Comparison of ENCODE assay signal across 17 cellular contexts in genomic region chr10:131271195-131271880, GRCh38. TPM values are rescaled to one million over a fixed set of nuclear protein-coding genes. Genes with fewer than 3 reads are reported as not detected.
DNase-seq lines count a peak whose midpoint lies in the region; ATAC-seq and TF ChIP-seq lines count a peak whose summit lies in the region.
"Had no signal": no experiment of that assay in that cellular context is flagged by ENCODE, and none has a peak within 500 bp of the region (broad histone marks: within the 10 kb centered on the region; RNA-seq: fewer than 3 reads in every experiment).

No MANE protein-coding gene starts in this region.

- no peaks in the 10 kb centered on the region for H3K9me3 ChIP-seq in HEK293 (ENCODE audit: control insufficient read depth, insufficient read depth, low read depth, low read length)
- H3K9me3 ChIP-seq in spleen = no peaks in the 10 kb centered on the region

- no peaks in the 10 kb centered on the region for H3K36me3 Mint-ChIP-seq in activated T-cell treated with anti-CD3 and anti-CD28 coated beads, Interleukin-2, amount 50 U/mL, for 4 hours (ENCODE audit: insufficient read depth)
- H3K36me3 Mint-ChIP-seq: CD14-positive monocyte had no signal

- H3K27me3 Mint-ChIP-seq in activated T-cell treated with anti-CD3 and anti-CD28 coated beads, Interleukin-2, amount 50 U/mL, for 4 hours (ENCODE audit: low read depth) = no peaks in the 10 kb centered on the region

- H3K27ac ChIP-seq in HEK293 (ENCODE audit: extremely low read depth, low read depth, low read length) (peak overlapping the region; percentile 35; the same call in 1 of the 2 replicates), dorsolateral prefrontal cortex (peak overlapping the region in 1 of 59 donors; percentile 8), spleen (no peak overlapping the region)

- CTCF ChIA-PET in HEK293 (lab: Yijun Ruan, JAX) = no interaction called here

- peak; percentile 42 for DNase-seq in NCI-H1092 treated with DMSO at 0.1 percent for 48 hours (lab: John Stamatoyannopoulos, UW)
- DNase-seq in NCI-H1092 (lab: John Stamatoyannopoulos, UW) = no peak
- DNase-seq in dorsolateral prefrontal cortex = peak in 8 of 10 donors; percentile 34 to 79 (median 64)
- peak; percentile 60 for DNase-seq in spleen
- DNase-seq in NCI-H2227 treated with DMSO at 0.1 percent for 48 hours (lab: John Stamatoyannopoulos, UW) = no peak
- DNase-seq in activated T-cell treated with anti-CD3 and anti-CD28 coated beads, Interleukin-2, amount 50 U/mL, for 4 hours = no peak
- DNase-seq: 8988T, GDM1, NCI-H1105, NCI-H446, NCI-H748 treated with DMSO at 0.1 percent for 48 hours had no signal

- H3K36me3 ChIP-seq in HEK293 (ENCODE audit: control insufficient read depth in 2 of 2, insufficient read depth in 1 of 2, low read length in 2 of 2) (no peaks in the 10 kb centered on the region), spleen (no peaks in the 10 kb centered on the region)

- intact Hi-C loops in dorsolateral prefrontal cortex (cut with DNase I) = no loop called here
- intact Hi-C loops in spleen (cut with DNase I; ENCODE audit: low total_unique reads) = no loop called here

- H3K4me1 ChIP-seq in HEK293 (ENCODE audit: control insufficient read depth, insufficient read depth, low read length) = no peaks in the 10 kb centered on the region
- H3K4me1 ChIP-seq in spleen = peaks cover 0 to 5% (median 0%) of the 10 kb centered on the region in 6 donors

- no peak overlapping the region for H3K4me3 Mint-ChIP-seq in activated T-cell treated with anti-CD3 and anti-CD28 coated beads, Interleukin-2, amount 50 U/mL, for 4 hours
- H3K4me3 Mint-ChIP-seq: CD14-positive monocyte had no signal

- ATAC-seq in activated T-cell treated with anti-CD3 and anti-CD28 coated beads, Interleukin-2, amount 50 U/mL, for 4 hours = no peak
- ATAC-seq in HG03460 (IDR thresholded peaks at IDR 0.05; ENCODE audit: unreplicated experiment) = no peak
- ATAC-seq: K562, Panc1, Right ventricle myocardium inferior had no signal

- POLR2A ChIA-PET in HEK293 (lab: Yijun Ruan, JAX) = no interaction called here

- H3K9me3 Mint-ChIP-seq in activated T-cell treated with anti-CD3 and anti-CD28 coated beads, Interleukin-2, amount 50 U/mL, for 4 hours = no peaks in the 10 kb centered on the region

- TF ChIP-seq CTCF in HEK293 (tag by site-specific recombination; IDR thresholded peaks at IDR 0.05) (no peak), dorsolateral prefrontal cortex (IDR thresholded peaks at IDR 0.05 in 54 of 56, conservative IDR thresholded peaks at IDR 0.05 in 2 of 56; ENCODE audit: low read depth in 1 of 56, partially characterized antibody in 56 of 56) (no peak), spleen (IDR thresholded peaks at IDR 0.05 in 8 of 11, conservative IDR thresholded peaks at IDR 0.05 in 3 of 11) (no peak)

- H3K4me3 ChIP-seq in HEK293 (ENCODE audit: low read depth, low read length) (no peak overlapping the region), dorsolateral prefrontal cortex (no peak overlapping the region), spleen (no peak overlapping the region)
- H3K4me3 ChIP-seq: K562 had no signal

- TF ChIP-seq POLR2A in spleen (IDR thresholded peaks at IDR 0.05) = no peak

- 68 to 82% (median 75%) methylated on average over 9 to 13 of the region's 13 CpGs for WGBS in spleen, 5 donors

- H3K27me3 ChIP-seq in dorsolateral prefrontal cortex (peaks cover 0 to 8% (median 0%) of the 10 kb centered on the region in 45 donors), spleen (replicated peaks in 1 of 7) (no peaks in the 10 kb centered on the region)

- no peaks in the 10 kb centered on the region for H3K4me1 Mint-ChIP-seq in activated T-cell treated with anti-CD3 and anti-CD28 coated beads, Interleukin-2, amount 50 U/mL, for 4 hours (ENCODE audit: low read depth)
- H3K4me1 Mint-ChIP-seq: CD14-positive monocyte had no signal

TF ChIP-seq in HEK293, 187 proteins besides CTCF, POLR2A, EP300 and RAD21:
- TF ChIP-seq REPIN1 (tag by site-specific recombination; IDR thresholded peaks at IDR 0.05; ENCODE audit: low read depth) (no peak), ATF2 (tag by site-specific recombination; IDR thresholded peaks at IDR 0.05; ENCODE audit: low read depth) (no peak), HOXC10 (CRISPR knock-in tag; IDR thresholded peaks at IDR 0.05) (no peak), ZNF2 (tag by site-specific recombination; IDR thresholded peaks at IDR 0.05) (no peak), ZNF558 (tag by site-specific recombination; IDR thresholded peaks at IDR 0.05) (no peak), ZSCAN23 (tag by site-specific recombination; IDR thresholded peaks at IDR 0.05) (no peak), SP7 (tag by site-specific recombination; IDR thresholded peaks at IDR 0.05) (no peak), ZNF335 (tag by site-specific recombination; conservative IDR thresholded peaks at IDR 0.05) (no peak), ZNF514 (tag by site-specific recombination; IDR thresholded peaks at IDR 0.05) (no peak), ZNF610 (tag by site-specific recombination; IDR thresholded peaks at IDR 0.05; ENCODE audit: borderline replicate concordance) (no peak), GLI2 (tag by site-specific recombination; IDR thresholded peaks at IDR 0.05; ENCODE audit: borderline replicate concordance, low read depth) (no peak), ZFHX2 (tag by site-specific recombination; conservative IDR thresholded peaks at IDR 0.05) (no peak), ZNF747 (tag by site-specific recombination; IDR thresholded peaks at IDR 0.05) (no peak), GFI1B (tag by site-specific recombination; IDR thresholded peaks at IDR 0.05) (no peak), REST (tag by site-specific recombination; IDR thresholded peaks at IDR 0.05) (no peak), ZNF202 (tag by site-specific recombination; IDR thresholded peaks at IDR 0.05; ENCODE audit: borderline replicate concordance) (no peak), ZNF133 (tag by site-specific recombination; IDR thresholded peaks at IDR 0.05) (no peak), ZNF324 (tag by site-specific recombination; IDR thresholded peaks at IDR 0.05) (no peak)

RNA-seq across cellular contexts. Expression of gene TCERG1L, which starts 40.2 kb away (rescaled TPM):
- total RNA-seq in dorsolateral prefrontal cortex (10 to 100 TPM in 75 of 120 experiments, 1 to 10 TPM in 45; 2.9 to 21.3 (median 11.4) TPM), spleen (1 to 10 TPM in 1 of 7 donors, under 1 TPM in 4, not detected in 2; 0.17 to 1.2 (median 0.38) TPM)
- polyA plus RNA-seq in spleen = under 1 TPM in 2 of 3 donors, not detected in 1; 0.03 to 0.11 TPM
- total RNA-seq in activated T-cell treated with anti-CD3 and anti-CD28 coated beads, Interleukin-2, amount 50 U/mL, for 4 hours = under 1 TPM in 2 of 3 donors, not detected in 1; 0.11 to 0.13 TPM
- total RNA-seq: K562, Right ventricle myocardium inferior had no signal
- polyA plus RNA-seq: CD14-positive monocyte, K562 had no signal

Comparison
In these comparisons a context has a peak if more than half of its experiments do, and no peak if none do; other contexts are left out.
1. DNase-seq: peak in NCI-H1092 treated with DMSO at 0.1 percent for 48 hours (single experiment), dorsolateral prefrontal cortex (8 of 10) and spleen (single experiment); none in NCI-H1092 (single experiment), NCI-H2227 treated with DMSO at 0.1 percent for 48 hours (single experiment) and activated T-cell treated with anti-CD3 and anti-CD28 coated beads, Interleukin-2, amount 50 U/mL, for 4 hours (single experiment).